In the genomic region with DNA sequence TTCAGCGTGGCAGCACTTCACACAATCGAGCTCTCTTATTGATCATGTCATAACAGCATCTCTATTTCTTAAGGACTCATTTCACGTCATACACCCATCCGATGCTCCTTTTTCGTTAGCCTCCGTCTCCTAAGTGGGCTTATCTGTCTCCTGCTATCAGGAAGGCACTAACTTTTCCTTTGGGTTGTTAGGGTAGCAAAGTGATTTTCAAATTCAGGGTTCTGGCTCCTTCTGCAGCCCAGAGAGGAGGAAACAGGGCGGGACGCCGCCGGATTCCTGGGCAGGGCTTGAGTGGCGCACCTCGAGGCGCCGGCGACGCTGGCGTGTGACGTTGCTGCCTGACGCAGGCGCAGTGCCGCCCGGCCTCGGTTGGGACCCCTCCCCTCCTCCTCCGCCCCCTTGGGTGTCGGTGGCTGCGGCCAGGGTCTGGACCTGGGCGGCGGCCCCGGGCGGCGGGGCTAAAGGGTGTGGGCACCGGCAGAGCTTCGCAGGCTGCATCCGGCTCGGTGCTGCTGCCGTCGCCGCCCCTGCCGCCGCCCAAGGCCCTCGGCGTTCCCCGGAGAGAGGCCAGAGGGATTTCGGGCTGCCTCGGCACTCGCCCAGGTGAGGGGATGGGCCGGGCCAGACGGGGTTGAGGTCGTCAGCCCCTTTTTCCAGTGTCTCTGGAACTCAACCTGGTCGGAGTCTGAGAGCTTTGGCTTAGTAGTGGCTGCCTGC, we compare ENCODE assay signal across 1 cellular context.
TF ChIP-seq lines count a peak whose summit lies in the region.

A gene with protein sequence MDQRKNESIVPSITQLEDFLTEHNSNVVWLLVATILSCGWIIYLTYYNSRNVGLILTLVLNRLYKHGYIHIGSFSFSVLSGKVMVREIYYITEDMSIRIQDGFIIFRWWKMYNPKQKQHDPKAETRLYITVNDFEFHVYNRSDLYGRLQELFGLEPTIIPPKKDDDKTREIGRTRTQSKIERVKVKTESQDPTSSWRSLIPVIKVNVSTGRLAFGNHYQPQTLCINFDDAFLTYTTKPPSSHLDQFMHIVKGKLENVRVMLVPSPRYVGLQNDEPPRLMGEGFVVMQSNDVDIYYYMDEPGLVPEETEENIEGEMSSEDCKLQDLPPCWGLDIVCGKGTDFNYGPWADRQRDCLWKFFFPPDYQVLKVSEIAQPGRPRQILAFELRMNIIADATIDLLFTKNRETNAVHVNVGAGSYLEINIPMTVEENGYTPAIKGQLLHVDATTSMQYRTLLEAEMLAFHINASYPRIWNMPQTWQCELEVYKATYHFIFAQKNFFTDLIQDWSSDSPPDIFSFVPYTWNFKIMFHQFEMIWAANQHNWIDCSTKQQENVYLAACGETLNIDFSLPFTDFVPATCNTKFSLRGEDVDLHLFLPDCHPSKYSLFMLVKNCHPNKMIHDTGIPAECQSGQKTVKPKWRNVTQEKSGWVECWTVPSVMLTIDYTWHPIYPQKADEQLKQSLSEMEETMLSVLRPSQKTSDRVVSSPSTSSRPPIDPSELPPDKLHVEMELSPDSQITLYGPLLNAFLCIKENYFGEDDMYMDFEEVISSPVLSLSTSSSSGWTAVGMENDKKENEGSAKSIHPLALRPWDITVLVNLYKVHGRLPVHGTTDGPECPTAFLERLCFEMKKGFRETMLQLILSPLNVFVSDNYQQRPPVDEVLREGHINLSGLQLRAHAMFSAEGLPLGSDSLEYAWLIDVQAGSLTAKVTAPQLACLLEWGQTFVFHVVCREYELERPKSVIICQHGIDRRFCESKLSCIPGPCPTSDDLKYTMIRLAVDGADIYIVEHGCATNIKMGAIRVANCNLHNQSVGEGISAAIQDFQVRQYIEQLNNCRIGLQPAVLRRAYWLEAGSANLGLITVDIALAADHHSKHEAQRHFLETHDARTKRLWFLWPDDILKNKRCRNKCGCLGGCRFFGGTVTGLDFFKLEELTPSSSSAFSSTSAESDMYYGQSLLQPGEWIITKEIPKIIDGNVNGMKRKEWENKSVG (N-terminal part only) (plus strand): TSS at position 350 of the 717 bp plus-strand sequence. CDS start 18,317 bp downstream, outside the sequence.

TF ChIP-seq in K562, 482 proteins besides CTCF, POLR2A, EP300 and RAD21 (continued from another document and continues in another):
- no peak for TF ChIP-seq BRF2 (IDR thresholded peaks at IDR 0.05; ENCODE audit: borderline replicate concordance, insufficient read depth, insufficient read length)
- peak; percentile 47; the same call in 1 of the 2 replicates for TF ChIP-seq ZNF263 (CRISPR knock-in tag; IDR thresholded peaks at IDR 0.05; ENCODE audit: borderline replicate concordance)
- TF ChIP-seq NELFE (IDR thresholded peaks at IDR 0.05; ENCODE audit: insufficient read depth, insufficient read length), result no peak
- no peak for TF ChIP-seq THRAP3 (IDR thresholded peaks at IDR 0.05; ENCODE audit: borderline replicate concordance)
- TF ChIP-seq PHB2 (IDR thresholded peaks at IDR 0.05; ENCODE audit: low read depth), result no peak
- TF ChIP-seq SMARCE1 (IDR thresholded peaks at IDR 0.05), result no peak
- TF ChIP-seq ZNF277 (CRISPR knock-in tag; IDR thresholded peaks at IDR 0.05; ENCODE audit: borderline replicate concordance), result no peak
- no peak for TF ChIP-seq EWSR1 (IDR thresholded peaks at IDR 0.05; ENCODE audit: borderline replicate concordance, low read depth, partially characterized antibody)
- no peak for TF ChIP-seq ZNF212 (CRISPR knock-in tag; IDR thresholded peaks at IDR 0.05)
- TF ChIP-seq PTBP1 (IDR thresholded peaks at IDR 0.05; ENCODE audit: low read depth, low read length), result no peak
- no peak for TF ChIP-seq NR4A1 (CRISPR knock-in tag; IDR thresholded peaks at IDR 0.05)
- TF ChIP-seq NR4A1 (tag; IDR thresholded peaks at IDR 0.05), result no peak
- TF ChIP-seq FOXK2 (conservative IDR thresholded peaks at IDR 0.05 in 1 of 2, IDR thresholded peaks at IDR 0.05 in 1 of 2; ENCODE audit: low read depth in 2 of 2), result peak in 1 of 2 experiments; percentile 72; a peak in 2 of 4 replicates
- peak; percentile 98 for TF ChIP-seq ZBTB12 (CRISPR knock-in tag; IDR thresholded peaks at IDR 0.05)
- TF ChIP-seq ELK1 (CRISPR knock-in tag; IDR thresholded peaks at IDR 0.05), result no peak
- TF ChIP-seq ZBTB7A (IDR thresholded peaks at IDR 0.05; ENCODE audit: borderline replicate concordance, control insufficient read depth, low read depth, low read length), result peak; percentile 92
- no peak for TF ChIP-seq CBFA2T3 (IDR thresholded peaks at IDR 0.05)
- TF ChIP-seq ZNF785 (CRISPR knock-in tag; IDR thresholded peaks at IDR 0.05), result no peak
- TF ChIP-seq ZNF518B (CRISPR knock-in tag; IDR thresholded peaks at IDR 0.05), result no peak
- TF ChIP-seq MLLT1 (IDR thresholded peaks at IDR 0.05), result no peak
- no peak for TF ChIP-seq RNF219 (CRISPR knock-in tag; IDR thresholded peaks at IDR 0.05)
- no peak for TF ChIP-seq DACH1 (IDR thresholded peaks at IDR 0.05; ENCODE audit: partially characterized antibody)
- TF ChIP-seq ZKSCAN1 (IDR thresholded peaks at IDR 0.05; ENCODE audit: low read depth, low read length), result no peak
- TF ChIP-seq ARNT (IDR thresholded peaks at IDR 0.05), result no peak
- TF ChIP-seq, protein P1, sequence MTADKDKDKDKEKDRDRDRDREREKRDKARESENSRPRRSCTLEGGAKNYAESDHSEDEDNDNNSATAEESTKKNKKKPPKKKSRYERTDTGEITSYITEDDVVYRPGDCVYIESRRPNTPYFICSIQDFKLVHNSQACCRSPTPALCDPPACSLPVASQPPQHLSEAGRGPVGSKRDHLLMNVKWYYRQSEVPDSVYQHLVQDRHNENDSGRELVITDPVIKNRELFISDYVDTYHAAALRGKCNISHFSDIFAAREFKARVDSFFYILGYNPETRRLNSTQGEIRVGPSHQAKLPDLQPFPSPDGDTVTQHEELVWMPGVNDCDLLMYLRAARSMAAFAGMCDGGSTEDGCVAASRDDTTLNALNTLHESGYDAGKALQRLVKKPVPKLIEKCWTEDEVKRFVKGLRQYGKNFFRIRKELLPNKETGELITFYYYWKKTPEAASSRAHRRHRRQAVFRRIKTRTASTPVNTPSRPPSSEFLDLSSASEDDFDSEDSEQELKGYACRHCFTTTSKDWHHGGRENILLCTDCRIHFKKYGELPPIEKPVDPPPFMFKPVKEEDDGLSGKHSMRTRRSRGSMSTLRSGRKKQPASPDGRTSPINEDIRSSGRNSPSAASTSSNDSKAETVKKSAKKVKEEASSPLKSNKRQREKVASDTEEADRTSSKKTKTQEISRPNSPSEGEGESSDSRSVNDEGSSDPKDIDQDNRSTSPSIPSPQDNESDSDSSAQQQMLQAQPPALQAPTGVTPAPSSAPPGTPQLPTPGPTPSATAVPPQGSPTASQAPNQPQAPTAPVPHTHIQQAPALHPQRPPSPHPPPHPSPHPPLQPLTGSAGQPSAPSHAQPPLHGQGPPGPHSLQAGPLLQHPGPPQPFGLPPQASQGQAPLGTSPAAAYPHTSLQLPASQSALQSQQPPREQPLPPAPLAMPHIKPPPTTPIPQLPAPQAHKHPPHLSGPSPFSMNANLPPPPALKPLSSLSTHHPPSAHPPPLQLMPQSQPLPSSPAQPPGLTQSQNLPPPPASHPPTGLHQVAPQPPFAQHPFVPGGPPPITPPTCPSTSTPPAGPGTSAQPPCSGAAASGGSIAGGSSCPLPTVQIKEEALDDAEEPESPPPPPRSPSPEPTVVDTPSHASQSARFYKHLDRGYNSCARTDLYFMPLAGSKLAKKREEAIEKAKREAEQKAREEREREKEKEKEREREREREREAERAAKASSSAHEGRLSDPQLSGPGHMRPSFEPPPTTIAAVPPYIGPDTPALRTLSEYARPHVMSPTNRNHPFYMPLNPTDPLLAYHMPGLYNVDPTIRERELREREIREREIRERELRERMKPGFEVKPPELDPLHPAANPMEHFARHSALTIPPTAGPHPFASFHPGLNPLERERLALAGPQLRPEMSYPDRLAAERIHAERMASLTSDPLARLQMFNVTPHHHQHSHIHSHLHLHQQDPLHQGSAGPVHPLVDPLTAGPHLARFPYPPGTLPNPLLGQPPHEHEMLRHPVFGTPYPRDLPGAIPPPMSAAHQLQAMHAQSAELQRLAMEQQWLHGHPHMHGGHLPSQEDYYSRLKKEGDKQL (CRISPR knock-in tag; IDR thresholded peaks at IDR 0.05; ENCODE audit: borderline replicate concordance), result no peak
- no peak for TF ChIP-seq ZBTB17 (CRISPR knock-in tag; IDR thresholded peaks at IDR 0.05)
- TF ChIP-seq HMG20B (CRISPR knock-in tag; IDR thresholded peaks at IDR 0.05), result no peak
- TF ChIP-seq TCF15 (CRISPR knock-in tag; IDR thresholded peaks at IDR 0.05), result no peak
- TF ChIP-seq ZNF12 (CRISPR knock-in tag; IDR thresholded peaks at IDR 0.05), result no peak
